In genomic region chr11:126893796-126894195, GRCh38 we compare ENCODE assay signal across 18 cellular contexts.
DNase-seq lines count a peak whose midpoint lies in the region; ATAC-seq, FAIRE-seq and TF ChIP-seq lines count a peak whose summit lies in the region.
"Had no signal": no experiment of that assay in that cellular context is flagged by ENCODE, and none has a peak within 500 bp of the region (broad histone marks: within the 10 kb centered on the region; RNA-seq: fewer than 3 reads in every experiment).

No MANE protein-coding gene starts in this region.

- 83% methylated on average over 5 of the region's 5 CpGs; no CpG with 5 or more reads in 1 of the 2 experiments for WGBS in H1 (ENCODE audit: extremely low coverage in 1 of 2, insufficient coverage in 1 of 2, insufficient read length in 1 of 2, insufficient replicate concordance in 2 of 2, low coverage in 1 of 2, low lambda C conversion rate in 2 of 2, missing lambda C conversion rate in 1 of 2), 2 experiments

- H3K4ac ChIP-seq in H1 (replicated peaks; ENCODE audit: insufficient read length, low read depth, low read length): no peak overlapping the region

- no peaks in the 10 kb centered on the region for H3K4me1 Mint-ChIP-seq in progenitor cell of endocrine pancreas (ENCODE audit: low read depth)
- H3K4me1 Mint-ChIP-seq: B cell had no signal

- peak overlapping the region in 1 of 2 experiments; percentile 21; a peak in 1 of 4 replicates for H3K4me3 ChIP-seq in DND-41 (ENCODE audit: low read depth in 1 of 2, low read length in 2 of 2)
- H3K4me3 ChIP-seq in H1 (ENCODE audit: extremely low read depth in 1 of 4, insufficient read depth in 2 of 4, low read depth in 3 of 4, low read length in 4 of 4): no peak overlapping the region
- no peak overlapping the region for H3K4me3 ChIP-seq in WERI-Rb-1 (ENCODE audit: low read depth, low read length)

- H3K9me3 ChIP-seq in DND-41 (ENCODE audit: insufficient read depth, low read length, severe bottlenecking): no peaks in the 10 kb centered on the region
- H3K9me3 ChIP-seq in H1 (ENCODE audit: insufficient read depth in 2 of 2, low read depth in 1 of 2, low read length in 1 of 2): peaks cover 0 to 6% of the 10 kb centered on the region in 2 experiments; a peak in 1 of 4 replicates
- no peaks in the 10 kb centered on the region for H3K9me3 ChIP-seq in WERI-Rb-1 (ENCODE audit: severe bottlenecking)

- DNase-seq in DND-41: peak; percentile 83
- peak; percentile 35 for DNase-seq in EH (ENCODE audit: low read depth)
- DNase-seq in RPMI7951 (ENCODE audit: low read depth): peak; percentile 37
- DNase-seq in H1 (ENCODE audit: low read depth in 1 of 2, low spot score in 2 of 2): no peak
- no peak for DNase-seq in GM12891 (ENCODE audit: insufficient read length, low spot score)
- no peak for DNase-seq in progenitor cell of endocrine pancreas (ENCODE audit: low spot score, unreplicated experiment)
- DNase-seq in WERI-Rb-1: no peak
- DNase-seq: CD4-positive, alpha-beta memory T cell; NCI-H1092 treated with DMSO at 0.1 percent for 48 hours; NCI-H1694; NCI-H2107; NCI-H446; NCI-H774; SHP77 had no signal

- H2AK5ac ChIP-seq in H1 (ENCODE audit: low read depth, low read length): no peak overlapping the region

- H3K27me3 Mint-ChIP-seq in progenitor cell of endocrine pancreas: peaks cover 59% of the 10 kb centered on the region
- H3K27me3 Mint-ChIP-seq: B cell had no signal

- CTCF ChIA-PET in H1 (lab: Charles Lee; ENCODE audit: partially characterized antibody): interaction anchor here (1.0 to 3.9 kb wide), 10 partner anchors 13 to 179 kb away, joined by 3 to 14 read pairs (median 3); no protein-coding TSS in a partner anchor

- no peak overlapping the region for H2BK120ac ChIP-seq in H1 (replicated peaks; ENCODE audit: low read depth, low read length)

- peak overlapping the region; percentile 46 for H3K9ac ChIP-seq in DND-41 (ENCODE audit: low read depth, low read length)
- no peak overlapping the region for H3K9ac ChIP-seq in H1 (replicated peaks in 1 of 4; ENCODE audit: extremely low read depth in 1 of 4, low read depth in 3 of 4, low read length in 3 of 4)

- H4K91ac ChIP-seq in H1 (replicated peaks; ENCODE audit: insufficient read length, low read length): peak overlapping the region; percentile 14

- H3K9me3 Mint-ChIP-seq in progenitor cell of endocrine pancreas (ENCODE audit: low read depth): no peaks in the 10 kb centered on the region

- no peak overlapping the region for H3K56ac ChIP-seq in H1 (replicated peaks; ENCODE audit: insufficient read length, low read depth, low read length)

- no peaks in the 10 kb centered on the region for H3K23me2 ChIP-seq in H1 (ENCODE audit: low read depth, low read length)

- H2BK20ac ChIP-seq in H1 (ENCODE audit: low read length): no peak overlapping the region

- H3K4me1 ChIP-seq in DND-41 (ENCODE audit: insufficient read depth, low read length) (peaks cover 55% of the 10 kb centered on the region), H1 (replicated peaks in 1 of 4; ENCODE audit: control insufficient read depth in 3 of 4, insufficient read depth in 4 of 4, low read length in 3 of 4) (peaks cover 4 to 18% (median 12%) of the 10 kb centered on the region in 4 experiments; a peak in 6 of 7 replicates)

- H3K79me1 ChIP-seq in H1 (ENCODE audit: low read depth, low read length): no peaks in the 10 kb centered on the region

- 0 out of 2 replicates have a peak overlapping the region, but pooled peaks have one; percentile 65 for H2BK12ac ChIP-seq in H1 (ENCODE audit: low read depth, low read length)

- H4K20me1 ChIP-seq in DND-41 (ENCODE audit: insufficient read depth, low read length) (no peaks in the 10 kb centered on the region), H1 (replicated peaks in 1 of 2; ENCODE audit: control insufficient read depth in 1 of 2, insufficient read depth in 2 of 2, low read length in 2 of 2) (peaks cover 0 to 1% of the 10 kb centered on the region in 2 experiments)

- no peak overlapping the region for H4K5ac ChIP-seq in H1 (ENCODE audit: insufficient read length, low read depth, low read length)

- H2BK15ac ChIP-seq in H1 (ENCODE audit: low read length): no peak overlapping the region

- no peak overlapping the region for H3K4me3 Mint-ChIP-seq in progenitor cell of endocrine pancreas (ENCODE audit: low read depth)
- H3K4me3 Mint-ChIP-seq: B cell had no signal

- POLR2A ChIA-PET in H1 (lab: Charles Lee; ENCODE audit: partially characterized antibody): no interaction called here

- TF ChIP-seq EP300 in H1 (IDR thresholded peaks at IDR 0.05; ENCODE audit: borderline replicate concordance in 1 of 2, low read depth in 2 of 2, low read length in 2 of 2): no peak

- TF ChIP-seq POLR2A in H1 (IDR thresholded peaks at IDR 0.05; ENCODE audit: control extremely low read depth in 1 of 2, low read depth in 2 of 2, low read length in 2 of 2) (no peak), GM12891 (IDR thresholded peaks at IDR 0.05; ENCODE audit: low read depth, low read length) (no peak)

- H2AFZ ChIP-seq in DND-41 (ENCODE audit: low read depth, low read length) (peak overlapping the region; percentile 21; the same call in 1 of the 2 replicates), H1 (ENCODE audit: low read length) (no peak overlapping the region)

- H3K36me3 ChIP-seq in DND-41 (ENCODE audit: insufficient read depth, low read length) (no peaks in the 10 kb centered on the region), H1 (ENCODE audit: control insufficient read depth in 2 of 4, insufficient read depth in 4 of 4, low read length in 3 of 4) (no peaks in the 10 kb centered on the region), WERI-Rb-1 (no peaks in the 10 kb centered on the region)

- TF ChIP-seq CTCF in DND-41 (IDR thresholded peaks at IDR 0.05; ENCODE audit: borderline replicate concordance, extremely low read depth, low read length, poor library complexity, severe bottlenecking): no peak
- TF ChIP-seq CTCF in H1 (IDR thresholded peaks at IDR 0.05; ENCODE audit: control extremely low read depth in 1 of 3, insufficient read depth in 1 of 3, low read depth in 1 of 3, low read length in 3 of 3): no peak
- TF ChIP-seq CTCF in progenitor cell of endocrine pancreas (IDR thresholded peaks at IDR 0.05; ENCODE audit: unreplicated experiment): no peak
- TF ChIP-seq CTCF in WERI-Rb-1 (IDR thresholded peaks at IDR 0.05; ENCODE audit: low read depth, low read length): no peak

- no peaks in the 10 kb centered on the region for H3K36me3 Mint-ChIP-seq in progenitor cell of endocrine pancreas (ENCODE audit: insufficient read depth)

- H3K79me2 ChIP-seq in DND-41 (ENCODE audit: insufficient read depth, low read length) (no peaks in the 10 kb centered on the region), H1 (ENCODE audit: control insufficient read depth in 1 of 2, insufficient read depth in 2 of 2, low read length in 2 of 2) (no peaks in the 10 kb centered on the region)

- TF ChIP-seq RAD21 in H1 (IDR thresholded peaks at IDR 0.05 in 1 of 2, conservative IDR thresholded peaks at IDR 0.05 in 1 of 2; ENCODE audit: low read depth in 2 of 2, low read length in 2 of 2): no peak

- H3K27ac Mint-ChIP-seq in progenitor cell of endocrine pancreas: no peak overlapping the region
- H3K27ac Mint-ChIP-seq: B cell; CD4-positive, alpha-beta memory T cell had no signal

- H3K27ac ChIP-seq in DND-41 (ENCODE audit: low read length) (peak overlapping the region; percentile 88), H1 (ENCODE audit: low read depth, low read length) (no peak overlapping the region), WERI-Rb-1 (no peak overlapping the region)

- FAIRE-seq in H1 (lab: Jason Lieb, UNC): no peak
- no peak for FAIRE-seq in GM12891 (lab: Jason Lieb, UNC)
- FAIRE-seq: D721Med, H54 had no signal

- no peak overlapping the region for H3K14ac ChIP-seq in H1 (ENCODE audit: insufficient read length)

- H2BK5ac ChIP-seq in H1 (ENCODE audit: low read depth, low read length): no peak overlapping the region

- H3K4me2 ChIP-seq in DND-41 (ENCODE audit: insufficient read depth, low read length) (peak overlapping the region; percentile 63), H1 (ENCODE audit: insufficient read depth in 1 of 2, low read depth in 2 of 2, low read length in 2 of 2) (no peak overlapping the region)

- no peak overlapping the region for H4K8ac ChIP-seq in H1 (ENCODE audit: extremely low read depth, insufficient read depth, low read length)

- H3K23ac ChIP-seq in H1 (ENCODE audit: insufficient read length): no peak overlapping the region

- peak; percentile 95 for ATAC-seq in DND-41 (ENCODE audit: insufficient read depth, low read depth)
- ATAC-seq: Panc1 had no signal

- H3K27me3 ChIP-seq in DND-41 (ENCODE audit: insufficient read depth, low read length, poor library complexity) (no peaks in the 10 kb centered on the region), H1 (replicated peaks in 1 of 4; ENCODE audit: control insufficient read depth in 3 of 4, extremely low read depth in 1 of 4, insufficient read depth in 3 of 4, low read length in 3 of 4) (no peaks in the 10 kb centered on the region), WERI-Rb-1 (ENCODE audit: insufficient read depth, low read depth, severe bottlenecking) (no peaks in the 10 kb centered on the region)

- no peak overlapping the region for H3K18ac ChIP-seq in H1 (ENCODE audit: extremely low read depth, low read length)

TF ChIP-seq in H1, 55 proteins besides CTCF, POLR2A, EP300 and RAD21 (continues in another document):
- TF ChIP-seq USF2 (IDR thresholded peaks at IDR 0.05; ENCODE audit: low read length) (no peak), CHD1 (IDR thresholded peaks at IDR 0.05; ENCODE audit: low read depth, low read length) (no peak), CBX5 (IDR thresholded peaks at IDR 0.05; ENCODE audit: low read depth, low read length) (no peak), JUN (IDR thresholded peaks at IDR 0.05; ENCODE audit: low read depth, low read length) (no peak)

TF ChIP-seq in GM12891, 5 proteins besides CTCF, POLR2A, EP300 and RAD21:
- TF ChIP-seq SPI1 (IDR thresholded peaks at IDR 0.05; ENCODE audit: low read depth, low read length): no peak
- TF ChIP-seq TAF1 (IDR thresholded peaks at IDR 0.05; ENCODE audit: low read depth, low read length): no peak
- no peak for TF ChIP-seq POU2F2 (IDR thresholded peaks at IDR 0.05; ENCODE audit: low read depth, low read length)
- no peak for TF ChIP-seq POLR2AphosphoS5 (IDR thresholded peaks at IDR 0.05; ENCODE audit: low read depth, low read length)
- no peak for TF ChIP-seq PAX5 (IDR thresholded peaks at IDR 0.05; ENCODE audit: insufficient read depth, low read length, severe bottlenecking)

Comparison
In these comparisons a context has a peak if more than half of its experiments do, and no peak if none do; other contexts are left out.
1. DNase-seq: peak in DND-41 (single experiment), EH (single experiment) and RPMI7951 (single experiment); none in H1 (0 of 2), GM12891 (single experiment), progenitor cell of endocrine pancreas (single experiment) and WERI-Rb-1 (single experiment).